In genomic region chr4:69881173-69881773, GRCh38 we compare ENCODE assay signal across 9 cellular contexts. TPM values are rescaled to one million over a fixed set of nuclear protein-coding genes. Genes with fewer than 3 reads are reported as not detected.
DNase-seq lines count a peak whose midpoint lies in the region; ATAC-seq and TF ChIP-seq lines count a peak whose summit lies in the region.
"Had no signal": no experiment of that assay in that cellular context is flagged by ENCODE, and none has a peak within 500 bp of the region (broad histone marks: within the 10 kb centered on the region; RNA-seq: fewer than 3 reads in every experiment).

No MANE protein-coding gene starts in this region.

- H3K27ac ChIP-seq in CD8-positive, alpha-beta T cell (ENCODE audit: low read depth, low read length), result no peak overlapping the region

- no peaks in the 10 kb centered on the region for H3K27me3 ChIP-seq in CD8-positive, alpha-beta T cell (ENCODE audit: insufficient read depth, low read length)

- DNase-seq in CD8-positive, alpha-beta T cell, result peak in 2 of 7 experiments; percentile 13 to 14
- DNase-seq in NCI-H510A (lab: John Stamatoyannopoulos, UW) (peak; percentile 20), amniotic stem cell (lab: John Stamatoyannopoulos, UW) (peak; percentile 20), immature natural killer cell (peak; percentile 37 to 51 (median 46))
- peak in 2 of 3 donors; percentile 3 to 4 for DNase-seq in stimulated activated CD4-positive, alpha-beta T cell treated with anti-CD3 and anti-CD28 coated beads, TNF-alpha, amount 100 ng/mL, for 48 hours (ENCODE audit: low read depth in 3 of 3)

- H3K9me3 ChIP-seq in CD8-positive, alpha-beta T cell (ENCODE audit: low read length), result no peaks in the 10 kb centered on the region

- H3K4me3 ChIP-seq in CD8-positive, alpha-beta T cell (ENCODE audit: low read depth, low read length), result no peak overlapping the region

- H3K27me3 Mint-ChIP-seq in CD8-positive, alpha-beta T cell (ENCODE audit: low read depth), result no peaks in the 10 kb centered on the region
- no peaks in the 10 kb centered on the region for H3K27me3 Mint-ChIP-seq in immature natural killer cell (ENCODE audit: low read depth in 3 of 3)

- POLR2A ChIA-PET in CD8-positive, alpha-beta T cell (lab: Charles Lee), result no interaction called here

- H3K27ac Mint-ChIP-seq in CD8-positive, alpha-beta T cell, result no peak overlapping the region
- no peak overlapping the region for H3K27ac Mint-ChIP-seq in immature natural killer cell

- ATAC-seq in CD8-positive, alpha-beta T cell, result peak; percentile 78
- peak; percentile 76 for ATAC-seq in GM18508 (IDR thresholded peaks at IDR 0.05; ENCODE audit: insufficient read depth, unreplicated experiment)
- peak; percentile 67 for ATAC-seq in HG02970 (IDR thresholded peaks at IDR 0.05; ENCODE audit: low FRiP score, unreplicated experiment)
- no peak for ATAC-seq in GM19324 (IDR thresholded peaks at IDR 0.05; ENCODE audit: low FRiP score, unreplicated experiment)

- no peaks in the 10 kb centered on the region for H3K4me1 Mint-ChIP-seq in CD8-positive, alpha-beta T cell (ENCODE audit: low read depth)
- H3K4me1 Mint-ChIP-seq in immature natural killer cell, result no peaks in the 10 kb centered on the region

- no peaks in the 10 kb centered on the region for H3K36me3 ChIP-seq in CD8-positive, alpha-beta T cell (ENCODE audit: insufficient read depth, low read length)

- H3K36me3 Mint-ChIP-seq in CD8-positive, alpha-beta T cell, result no peaks in the 10 kb centered on the region
- H3K36me3 Mint-ChIP-seq in immature natural killer cell, result no peaks in the 10 kb centered on the region

- H3K4me1 ChIP-seq in CD8-positive, alpha-beta T cell (ENCODE audit: insufficient read depth, low read length), result no peaks in the 10 kb centered on the region

- H3K4me3 Mint-ChIP-seq in CD8-positive, alpha-beta T cell, result no peak overlapping the region
- H3K4me3 Mint-ChIP-seq in immature natural killer cell, result no peak overlapping the region

- no peaks in the 10 kb centered on the region for H3K9me3 Mint-ChIP-seq in CD8-positive, alpha-beta T cell
- no peaks in the 10 kb centered on the region for H3K9me3 Mint-ChIP-seq in immature natural killer cell

- TF ChIP-seq CTCF in CD8-positive, alpha-beta T cell (IDR thresholded peaks at IDR 0.05), result peak; percentile 90

- CTCF ChIA-PET in CD8-positive, alpha-beta T cell (lab: Charles Lee), result interaction anchor here (0.6 to 3.3 kb wide), 24 partner anchors 9 to 1383 kb away, joined by 3 to 34 read pairs (median 4); no protein-coding TSS in a partner anchor

- intact Hi-C loops in CD8-positive, alpha-beta T cell (cut with DNase I, micrococcal nuclease), result loop anchor here (1.0 to 5.0 kb wide), 5 partner anchors 58 to 1609 kb away; no protein-coding TSS in a partner anchor

RNA-seq across cellular contexts. Expression of gene SULT1E1, which starts 21.3 kb away (rescaled TPM):
- total RNA-seq in CD8-positive, alpha-beta T cell, result not detected
- under 1 TPM in 1 of 3 donors, not detected in 2; 0.23 TPM for polyA plus RNA-seq in immature natural killer cell
- total RNA-seq: T-helper 2 cell treated with Interferon-gamma antibody and Interleukin-4, amounts not matched to agents 100 ng/mL and 5 ng/mL, for 36 hours had no signal

RNA-seq across cellular contexts. Expression of gene CSN1S1, which starts 49.6 kb away (rescaled TPM):
- total RNA-seq in CD8-positive, alpha-beta T cell, result not detected
- polyA plus RNA-seq in immature natural killer cell, result 1 to 10 TPM in 1 of 3 donors, under 1 TPM in 1, not detected in 1; 0.46 to 1.5 TPM
- total RNA-seq: T-helper 2 cell treated with Interferon-gamma antibody and Interleukin-4, amounts not matched to agents 100 ng/mL and 5 ng/mL, for 36 hours had no signal
